13 cellular contexts compared by ENCODE assay signal in genomic region chr6:128569737-128570438, GRCh38. TPM values are rescaled to one million over a fixed set of nuclear protein-coding genes. Genes with fewer than 3 reads are reported as not detected.
DNase-seq lines count a peak whose midpoint lies in the region; ATAC-seq and TF ChIP-seq lines count a peak whose summit lies in the region.
"Had no signal": no experiment of that assay in that cellular context is flagged by ENCODE, and none has a peak within 500 bp of the region (broad histone marks: within the 10 kb centered on the region; RNA-seq: fewer than 3 reads in every experiment).

No MANE protein-coding gene starts in this region.

- H3K9me3 Mint-ChIP-seq in HFFc6, result no peaks in the 10 kb centered on the region
- H3K9me3 Mint-ChIP-seq: stimulated activated naive CD8-positive, alpha-beta T cell treated with anti-CD3 and anti-CD28 coated beads, Interleukin-15, Interleukin-2, amounts not matched to agents 100 ng/mL and 50 ng/mL, for 24 hours; T-helper 1 cell treated with Interleukin-12 subunit alpha and Interleukin-12 subunit beta and Interleukin-4 antibody, amounts not matched to agents 30 μg/mL and 1 μg/mL, for 36 hours had no signal

- peak overlapping the region; percentile 83 for H3K27ac Mint-ChIP-seq in HFFc6
- H3K27ac Mint-ChIP-seq: stimulated activated naive CD8-positive, alpha-beta T cell treated with anti-CD3 and anti-CD28 coated beads, Interleukin-15, Interleukin-2, amounts not matched to agents 100 ng/mL and 50 ng/mL, for 24 hours; T-helper 1 cell treated with Interleukin-12 subunit alpha and Interleukin-12 subunit beta and Interleukin-4 antibody, amounts not matched to agents 30 μg/mL and 1 μg/mL, for 36 hours had no signal

- peaks cover 68% of the 10 kb centered on the region for H3K4me1 Mint-ChIP-seq in HFFc6 (ENCODE audit: low read depth)

- intact Hi-C loops in posterior vena cava (cut with DNase I), result no loop called here

- no peak for ATAC-seq in GM19328 (IDR thresholded peaks at IDR 0.05; ENCODE audit: unreplicated experiment)
- no peak for ATAC-seq in HG03457 (IDR thresholded peaks at IDR 0.05; ENCODE audit: unreplicated experiment)

- DNase-seq in 8988T (peak; percentile 33), HFFc6 (peak; percentile 85), amniotic epithelial cell (ENCODE audit: low read depth) (peak; percentile 69), iPS DF 4.7 (ENCODE audit: extremely low read depth, low spot score) (peak; percentile 25), posterior vena cava (ENCODE audit: low spot score) (no peak), activated gamma-delta T cell treated with Interleukin-2 at 50 U/mL for 16 hours (no peak)
- DNase-seq: heart left ventricle, NCI-H1092 treated with DMSO at 0.1 percent for 48 hours, retina had no signal

- H3K36me3 Mint-ChIP-seq in HFFc6 (ENCODE audit: low read depth), result no peaks in the 10 kb centered on the region

- peak overlapping the region; percentile 80 for H3K4me3 Mint-ChIP-seq in HFFc6
- H3K4me3 Mint-ChIP-seq: stimulated activated naive CD8-positive, alpha-beta T cell treated with anti-CD3 and anti-CD28 coated beads, Interleukin-15, Interleukin-2, amounts not matched to agents 100 ng/mL and 50 ng/mL, for 24 hours; T-helper 1 cell treated with Interleukin-12 subunit alpha and Interleukin-12 subunit beta and Interleukin-4 antibody, amounts not matched to agents 30 μg/mL and 1 μg/mL, for 36 hours had no signal

- no peak for TF ChIP-seq CTCF in HFFc6 (IDR thresholded peaks at IDR 0.05)

- H3K27me3 Mint-ChIP-seq in HFFc6 (ENCODE audit: insufficient read depth), result no peaks in the 10 kb centered on the region
- H3K27me3 Mint-ChIP-seq: stimulated activated naive CD8-positive, alpha-beta T cell treated with anti-CD3 and anti-CD28 coated beads, Interleukin-15, Interleukin-2, amounts not matched to agents 100 ng/mL and 50 ng/mL, for 24 hours had no signal

RNA-seq across cellular contexts. Expression of gene PTPRK, which starts 49.5 kb away (rescaled TPM):
- total RNA-seq in HFFc6 (2021; fragmentation: NEBNext Ultra II Directional; extraction: Animal tissue kit (Norgen Biotek cat#: 25700)), result 100 to 1,000 TPM in 3 of 6 experiments, 10 to 100 TPM in 3; 92.8 to 104 (median 97.3) TPM
- total RNA-seq in posterior vena cava, result 10 to 100 TPM; 23.7 to 30.2 TPM

Comparison
In these comparisons a context has a peak if more than half of its experiments do, and no peak if none do; other contexts are left out.
1. DNase-seq: peak in 8988T (single experiment), HFFc6 (single experiment), amniotic epithelial cell (single experiment) and iPS DF 4.7 (single experiment); none in posterior vena cava (single experiment) and activated gamma-delta T cell treated with Interleukin-2 at 50 U/mL for 16 hours (single experiment).